Comparison of ENCODE assay signal across 12 cellular contexts in the genomic region with DNA sequence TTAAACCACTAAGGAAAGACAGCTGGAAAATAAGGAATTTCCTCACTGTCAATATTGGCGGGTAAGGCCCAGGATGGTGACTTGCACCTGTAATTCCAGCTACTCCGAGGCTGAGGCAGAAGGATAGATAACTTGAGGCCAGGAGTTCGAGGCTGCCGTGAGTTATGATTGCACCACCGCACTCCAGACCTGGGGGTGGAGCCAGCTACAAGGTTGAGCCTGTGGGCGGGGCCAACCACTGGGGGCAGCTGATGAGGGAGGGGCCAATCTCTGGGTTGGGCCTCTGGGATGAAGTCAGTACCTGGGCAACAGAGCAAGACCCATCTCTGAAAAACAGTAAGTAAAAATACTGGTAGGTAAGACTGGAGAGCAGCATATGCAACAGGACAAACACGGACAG.
"Had no signal": no experiment of that assay in that cellular context is flagged by ENCODE, and none has a peak within 500 bp of the region (broad histone marks: within the 10 kb centered on the region; RNA-seq: fewer than 3 reads in every experiment).

No MANE protein-coding gene starts in this region.

- H3K9me3 Mint-ChIP-seq: immature natural killer cell, naive B cell had no signal

- DNase-seq: activated CD4-positive, CD25-positive, alpha-beta regulatory T cell; activated CD8-positive, alpha-beta memory T cell treated with anti-CD3 and anti-CD28 coated beads, Interleukin-2, amount 50 U/mL, for 48 hours; activated effector memory CD4-positive, alpha-beta T cell treated with Interleukin-2 at 50 U/mL for 16 hours; dorsolateral prefrontal cortex; immature natural killer cell; naive B cell; posterior cingulate gyrus; SK-N-SH; small intestine; stimulated activated naive CD4-positive, alpha-beta T cell treated with Interleukin-2 at 50 U/mL for 16 hours; T-helper 1 cell had no signal

- H3K36me3 Mint-ChIP-seq: naive B cell had no signal

- H3K27ac Mint-ChIP-seq: immature natural killer cell had no signal

- H3K4me3 Mint-ChIP-seq: immature natural killer cell, naive B cell had no signal

- ATAC-seq: esophagus mucosa had no signal
